12 cellular contexts compared by ENCODE assay signal in the genomic region with DNA sequence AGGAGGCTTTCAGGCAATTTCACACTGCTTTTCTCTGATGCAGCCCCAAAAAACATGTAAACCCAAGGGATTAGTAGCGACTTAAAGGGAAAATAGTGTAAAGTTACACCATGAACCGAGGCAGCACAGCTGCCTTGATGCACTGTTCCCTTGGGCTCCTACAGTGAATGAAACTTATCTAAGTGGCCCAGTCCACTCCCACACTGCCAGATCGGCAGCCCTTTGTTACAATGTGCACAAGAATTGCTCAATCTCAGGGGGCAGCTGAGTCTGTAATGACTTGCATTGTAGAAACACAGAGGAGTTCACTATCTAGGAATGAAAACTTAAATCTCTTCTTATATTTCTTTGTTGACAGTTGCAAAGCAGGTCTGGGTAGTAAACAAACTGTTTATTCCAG.
DNase-seq lines count a peak whose midpoint lies in the region; ATAC-seq and TF ChIP-seq lines count a peak whose summit lies in the region.
"Had no signal": no experiment of that assay in that cellular context is flagged by ENCODE, and none has a peak within 500 bp of the region (broad histone marks: within the 10 kb centered on the region; RNA-seq: fewer than 3 reads in every experiment).

No MANE protein-coding gene starts in this region.

- H3K36me3 ChIP-seq in HAP-1 (replicated peaks) (no peaks in the 10 kb centered on the region), ovary (no peaks in the 10 kb centered on the region)
- H3K36me3 ChIP-seq: MG63, neutrophil, tibial artery had no signal

- H3K27ac ChIP-seq in ovary, result no peak overlapping the region
- H3K27ac ChIP-seq: neutrophil, tibial artery had no signal

- H3K4me1 ChIP-seq in HAP-1, result peaks cover 51% of the 10 kb centered on the region
- peaks cover 9% of the 10 kb centered on the region for H3K4me1 ChIP-seq in ovary (ENCODE audit: insufficient read depth)

- intact Hi-C loops in ovary (cut with DNase I), result no loop called here

- TF ChIP-seq CTCF in fibroblast of villous mesenchyme (IDR thresholded peaks at IDR 0.05; ENCODE audit: insufficient read depth, low read depth, low read length) (no peak), ovary (IDR thresholded peaks at IDR 0.05) (no peak)

- no peak for ATAC-seq in GM21360 (IDR thresholded peaks at IDR 0.05; ENCODE audit: unreplicated experiment)

- DNase-seq in HAP-1 (ENCODE audit: low spot score in 2 of 2) (peak; percentile 82 to 93), fibroblast of villous mesenchyme (ENCODE audit: low read depth) (peak; percentile 63), ovary (peak in 3 of 5 donors; percentile 33 to 47 (median 43)), ureter (ENCODE audit: low spot score) (no peak), NCI-H1092 (lab: John Stamatoyannopoulos, UW) (no peak), mesenteric fat pad (ENCODE audit: low spot score) (no peak)
- DNase-seq: COR-L47, MG63, tibial artery had no signal

- TF ChIP-seq EP300 in ovary (IDR thresholded peaks at IDR 0.05), result no peak

- H3K9me3 ChIP-seq in HAP-1 (no peaks in the 10 kb centered on the region), ovary (no peaks in the 10 kb centered on the region)
- H3K9me3 ChIP-seq: MG63, neutrophil, tibial artery had no signal

- in situ Hi-C loops in HAP-1 (cut with MboI; ENCODE audit: low sequenced_read_pairs), result no loop called here

- H3K4me3 ChIP-seq in HAP-1 (no peak overlapping the region), fibroblast of villous mesenchyme (ENCODE audit: low read depth, low read length) (no peak overlapping the region), ovary (no peak overlapping the region)
- H3K4me3 ChIP-seq: MG63, tibial artery had no signal

- WGBS in ovary, 3 donors, result 35 to 40% (median 39%) methylated on average over 3 of the region's 3 CpGs

- H3K27me3 ChIP-seq in HAP-1 (ENCODE audit: low read depth), result no peaks in the 10 kb centered on the region
- H3K27me3 ChIP-seq in ovary, result no peaks in the 10 kb centered on the region
- H3K27me3 ChIP-seq: MG63, neutrophil, tibial artery had no signal

- no peak for TF ChIP-seq POLR2A in ovary (IDR thresholded peaks at IDR 0.05)

TF ChIP-seq in PFSK-1, 5 proteins besides CTCF, POLR2A, EP300 and RAD21:
- TF ChIP-seq, protein P1, sequence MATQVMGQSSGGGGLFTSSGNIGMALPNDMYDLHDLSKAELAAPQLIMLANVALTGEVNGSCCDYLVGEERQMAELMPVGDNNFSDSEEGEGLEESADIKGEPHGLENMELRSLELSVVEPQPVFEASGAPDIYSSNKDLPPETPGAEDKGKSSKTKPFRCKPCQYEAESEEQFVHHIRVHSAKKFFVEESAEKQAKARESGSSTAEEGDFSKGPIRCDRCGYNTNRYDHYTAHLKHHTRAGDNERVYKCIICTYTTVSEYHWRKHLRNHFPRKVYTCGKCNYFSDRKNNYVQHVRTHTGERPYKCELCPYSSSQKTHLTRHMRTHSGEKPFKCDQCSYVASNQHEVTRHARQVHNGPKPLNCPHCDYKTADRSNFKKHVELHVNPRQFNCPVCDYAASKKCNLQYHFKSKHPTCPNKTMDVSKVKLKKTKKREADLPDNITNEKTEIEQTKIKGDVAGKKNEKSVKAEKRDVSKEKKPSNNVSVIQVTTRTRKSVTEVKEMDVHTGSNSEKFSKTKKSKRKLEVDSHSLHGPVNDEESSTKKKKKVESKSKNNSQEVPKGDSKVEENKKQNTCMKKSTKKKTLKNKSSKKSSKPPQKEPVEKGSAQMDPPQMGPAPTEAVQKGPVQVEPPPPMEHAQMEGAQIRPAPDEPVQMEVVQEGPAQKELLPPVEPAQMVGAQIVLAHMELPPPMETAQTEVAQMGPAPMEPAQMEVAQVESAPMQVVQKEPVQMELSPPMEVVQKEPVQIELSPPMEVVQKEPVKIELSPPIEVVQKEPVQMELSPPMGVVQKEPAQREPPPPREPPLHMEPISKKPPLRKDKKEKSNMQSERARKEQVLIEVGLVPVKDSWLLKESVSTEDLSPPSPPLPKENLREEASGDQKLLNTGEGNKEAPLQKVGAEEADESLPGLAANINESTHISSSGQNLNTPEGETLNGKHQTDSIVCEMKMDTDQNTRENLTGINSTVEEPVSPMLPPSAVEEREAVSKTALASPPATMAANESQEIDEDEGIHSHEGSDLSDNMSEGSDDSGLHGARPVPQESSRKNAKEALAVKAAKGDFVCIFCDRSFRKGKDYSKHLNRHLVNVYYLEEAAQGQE (IDR thresholded peaks at IDR 0.05; ENCODE audit: insufficient read depth in 1 of 2, low read depth in 2 of 2, low read length in 2 of 2), result no peak
- TF ChIP-seq SIN3A (IDR thresholded peaks at IDR 0.05; ENCODE audit: borderline replicate concordance, insufficient read depth, low read length) (peak; percentile 64; the same call in 1 of the 2 replicates), FOXP2 (optimal IDR thresholded peaks at IDR 0.05; ENCODE audit: borderline replicate concordance, extremely low read depth, extremely low read length, insufficient read depth) (no peak)

Comparison
In these comparisons a context has a peak if more than half of its experiments do, and no peak if none do; other contexts are left out.
1. DNase-seq: peak in HAP-1 (2 of 2), fibroblast of villous mesenchyme (single experiment) and ovary (3 of 5); none in ureter (single experiment), NCI-H1092 (single experiment) and mesenteric fat pad (single experiment).